26 cellular contexts compared by ENCODE assay signal in the genomic region with DNA sequence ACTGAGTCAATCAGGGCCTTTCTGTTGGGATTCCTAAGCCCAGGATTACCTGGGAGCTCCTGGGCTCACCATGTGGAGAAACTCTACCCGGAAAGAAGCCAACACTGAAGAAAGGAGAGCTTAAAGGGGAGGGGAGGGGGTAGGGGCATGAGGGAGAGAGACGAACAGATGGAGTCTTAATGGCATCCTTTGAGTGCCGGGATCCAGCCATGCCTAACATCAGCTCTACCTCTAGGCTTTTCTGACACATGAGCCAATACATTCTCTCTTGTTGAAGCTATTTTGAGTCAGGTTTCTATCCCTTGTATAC.
"Had no signal": no experiment of that assay in that cellular context is flagged by ENCODE, and none has a peak within 500 bp of the region (broad histone marks: within the 10 kb centered on the region; RNA-seq: fewer than 3 reads in every experiment).

No MANE protein-coding gene starts in this region.

- H3K9me3 ChIP-seq: SJCRH30 had no signal

- H3K4me3 ChIP-seq: SJCRH30, SK-N-MC had no signal

- H3K27ac ChIP-seq: SJCRH30, SK-N-MC had no signal

- H3K4me3 Mint-ChIP-seq: activated CD4-positive, alpha-beta T cell treated with anti-CD3 and anti-CD28 coated beads, Interleukin-2, amount 10 ng/mL, durations not matched to agents 24 days and 14 days; activated CD8-positive, alpha-beta T cell treated with anti-CD3 and anti-CD28 coated beads for 36 hours; activated T-cell treated with anti-CD3 and anti-CD28 coated beads, Interleukin-2, amount 50 U/mL, for 72 hours; activated T-helper 17 cell treated with anti-CD3 and anti-CD28 coated beads, Interleukin-2, amount 50 U/mL, for 72 hours; brain had no signal

- H3K27me3 ChIP-seq: SJCRH30 had no signal

- DNase-seq: activated CD4-positive, alpha-beta T cell treated with anti-CD3 and anti-CD28 coated beads, Interleukin-2, amount 10 ng/mL, durations not matched to agents 24 days and 14 days; activated CD4-positive, alpha-beta T cell treated with anti-CD3 and anti-CD28 coated beads, Interleukin-2, amount 50 U/mL, for 4 hours; activated CD8-positive, alpha-beta T cell treated with anti-CD3 and anti-CD28 coated beads for 36 hours; activated gamma-delta T cell; activated naive CD4-positive, alpha-beta T cell treated with Interleukin-2 at 50 U/mL for 16 hours; activated T-cell treated with anti-CD3 and anti-CD28 coated beads, Interleukin-2, amount 50 U/mL, for 1 hour; activated T-cell treated with anti-CD3 and anti-CD28 coated beads, Interleukin-2, amount 50 U/mL, for 72 hours; anterior cingulate cortex; central memory CD4-positive, alpha-beta T cell; Karpas-422; NCI-H1105; NCI-H1417 treated with DMSO at 0.1 percent for 48 hours; NCI-H187 treated with DMSO at 0.1 percent for 48 hours; NCI-H2081; NCI-H345; NCI-H526 treated with DMSO at 0.1 percent for 48 hours; NCI-H774; SHP77; SJCRH30; T1000 had no signal

- H3K27ac Mint-ChIP-seq: activated CD4-positive, alpha-beta T cell treated with anti-CD3 and anti-CD28 coated beads, Interleukin-2, amount 10 ng/mL, durations not matched to agents 24 days and 14 days; activated CD8-positive, alpha-beta T cell treated with anti-CD3 and anti-CD28 coated beads for 36 hours; activated naive CD4-positive, alpha-beta T cell treated with anti-CD3 and anti-CD28 coated beads, Interleukin-2, amount 50 U/mL, for 72 hours; activated T-cell treated with anti-CD3 and anti-CD28 coated beads, Interleukin-2, amount 50 U/mL, for 72 hours; activated T-helper 17 cell treated with anti-CD3 and anti-CD28 coated beads, Interleukin-2, amount 50 U/mL, for 72 hours had no signal

- H3K36me3 ChIP-seq: SJCRH30 had no signal

- H3K9me3 Mint-ChIP-seq: activated CD4-positive, alpha-beta T cell treated with anti-CD3 and anti-CD28 coated beads, Interleukin-2, amount 10 ng/mL, durations not matched to agents 24 days and 14 days; activated CD8-positive, alpha-beta T cell treated with anti-CD3 and anti-CD28 coated beads for 36 hours; activated naive CD4-positive, alpha-beta T cell treated with anti-CD3 and anti-CD28 coated beads, Interleukin-2, amount 50 U/mL, for 72 hours; activated T-cell treated with anti-CD3 and anti-CD28 coated beads, Interleukin-2, amount 50 U/mL, for 72 hours; activated T-helper 17 cell treated with anti-CD3 and anti-CD28 coated beads, Interleukin-2, amount 50 U/mL, for 72 hours; brain had no signal

- H3K27me3 Mint-ChIP-seq: activated CD4-positive, alpha-beta T cell treated with anti-CD3 and anti-CD28 coated beads, Interleukin-2, amount 10 ng/mL, durations not matched to agents 24 days and 14 days; activated CD8-positive, alpha-beta T cell treated with anti-CD3 and anti-CD28 coated beads for 36 hours; activated T-helper 17 cell treated with anti-CD3 and anti-CD28 coated beads, Interleukin-2, amount 50 U/mL, for 72 hours; brain had no signal

- ATAC-seq: activated CD8-positive, alpha-beta T cell treated with anti-CD3 and anti-CD28 coated beads for 36 hours; activated naive CD4-positive, alpha-beta T cell treated with anti-CD3 and anti-CD28 coated beads, Interleukin-2, amount 50 U/mL, for 72 hours; activated T-cell treated with anti-CD3 and anti-CD28 coated beads, Interleukin-2, amount 50 U/mL, for 72 hours; activated T-helper 17 cell treated with anti-CD3 and anti-CD28 coated beads, Interleukin-2, amount 50 U/mL, for 72 hours; Panc1 had no signal

- FAIRE-seq: bronchial epithelial cell had no signal

- H3K36me3 Mint-ChIP-seq: activated naive CD4-positive, alpha-beta T cell treated with anti-CD3 and anti-CD28 coated beads, Interleukin-2, amount 50 U/mL, for 72 hours had no signal

- H3K4me1 ChIP-seq: SJCRH30 had no signal
